In genomic region chr1:152013664-152014237, GRCh38 we compare ENCODE assay signal across 8 cellular contexts. TPM values are rescaled to one million over a fixed set of nuclear protein-coding genes. Genes with fewer than 3 reads are reported as not detected.
DNase-seq lines count a peak whose midpoint lies in the region; ATAC-seq and TF ChIP-seq lines count a peak whose summit lies in the region.

No MANE protein-coding gene starts in this region.

- peak; percentile 86 for ATAC-seq in SK-N-SH treated with all-trans-retinoic acid at 6 μM for 48 hours
- no peak for ATAC-seq in GM21528 (IDR thresholded peaks at IDR 0.05; ENCODE audit: low FRiP score, unreplicated experiment)

- H3K27ac ChIP-seq in GM23248, result no peak overlapping the region

- H3K36me3 ChIP-seq in BJ (ENCODE audit: control insufficient read depth, insufficient read depth, low read length) (no peaks in the 10 kb centered on the region), GM23248 (ENCODE audit: low read depth) (no peaks in the 10 kb centered on the region)

- H3K4me3 ChIP-seq in BJ (ENCODE audit: low read depth, low read length), result no peak overlapping the region
- H3K4me3 ChIP-seq in GM23248, result no peak overlapping the region
- H3K4me3 ChIP-seq in epithelial cell of esophagus (ENCODE audit: low read length), result no peak overlapping the region
- no peak overlapping the region for H3K4me3 ChIP-seq in retinal pigment epithelial cell (ENCODE audit: low read length)

- POLR2A ChIA-PET in BJ (lab: Charles Lee), result no interaction called here

- no peaks in the 10 kb centered on the region for H3K79me2 ChIP-seq in GM23248 (ENCODE audit: insufficient read depth)

- no peaks in the 10 kb centered on the region for H3F3A ChIP-seq in GM23248 (ENCODE audit: insufficient read depth)

- WGBS in GM23248 (ENCODE audit: low coverage in 1 of 2, low lambda C conversion rate in 2 of 2, missing lambda C conversion rate in 2 of 2), 2 experiments, result 31 to 32% methylated on average over 3 of the region's 3 CpGs

- DNase-seq in BJ (ENCODE audit: low read depth) (no peak), GM23248 (peak; percentile 78), epithelial cell of esophagus (ENCODE audit: low read depth) (peak; percentile 73), retinal pigment epithelial cell (ENCODE audit: low read depth) (no peak), retina (no peak), cortex of kidney (lab: John Stamatoyannopoulos, UW) (no peak)

- no peaks in the 10 kb centered on the region for H3K4me1 ChIP-seq in GM23248 (ENCODE audit: insufficient read depth)

- CTCF ChIA-PET in BJ (lab: Yijun Ruan, JAX), result interaction anchor here (0.7 to 7.2 kb wide), 13 partner anchors 9 to 126 kb away, joined by 3 to 66 read pairs (median 6); no protein-coding TSS in a partner anchor

- H4K20me1 ChIP-seq in GM23248 (ENCODE audit: insufficient read depth), result no peaks in the 10 kb centered on the region

- no peaks in the 10 kb centered on the region for H3K9me3 ChIP-seq in GM23248 (ENCODE audit: low read depth)

- H3K4me2 ChIP-seq in GM23248 (ENCODE audit: unreplicated experiment), result no peak overlapping the region

- no peak overlapping the region for H2AFZ ChIP-seq in GM23248

- H3K9me2 ChIP-seq in GM23248 (ENCODE audit: insufficient read depth), result no peaks in the 10 kb centered on the region

- in situ Hi-C loops in GM23248 (cut with MboI), result no loop called here

- TF ChIP-seq CTCF in BJ (IDR thresholded peaks at IDR 0.05; ENCODE audit: insufficient read depth, low read depth, low read length), result peak; percentile 82
- TF ChIP-seq CTCF in epithelial cell of esophagus (IDR thresholded peaks at IDR 0.05; ENCODE audit: insufficient read depth, low read depth, low read length, missing control alignments), result peak; percentile 87
- peak; percentile 86 for TF ChIP-seq CTCF in retinal pigment epithelial cell (conservative IDR thresholded peaks at IDR 0.05; ENCODE audit: low read depth, low read length)

- H3K9ac ChIP-seq in GM23248, result no peak overlapping the region

- H3K27me3 ChIP-seq in BJ (ENCODE audit: control insufficient read depth, insufficient read depth, low read length) (peaks cover 12% of the 10 kb centered on the region), GM23248 (replicated peaks; ENCODE audit: insufficient read depth) (peaks cover 9% of the 10 kb centered on the region; the same call in 1 of the 2 replicates)

TF ChIP-seq in SK-N-SH treated with all-trans-retinoic acid at 6 μM for 48 hours, 23 proteins besides CTCF, POLR2A, EP300 and RAD21:
- TF ChIP-seq GLIS3 (CRISPR knock-in tag; IDR thresholded peaks at IDR 0.05), result no peak
- no peak for TF ChIP-seq BACH2 (CRISPR knock-in tag; IDR thresholded peaks at IDR 0.05; ENCODE audit: borderline replicate concordance)
- TF ChIP-seq ZNF8 (CRISPR knock-in tag; IDR thresholded peaks at IDR 0.05), result no peak
- TF ChIP-seq PPARA (CRISPR knock-in tag; IDR thresholded peaks at IDR 0.05; ENCODE audit: borderline replicate concordance), result no peak
- TF ChIP-seq CREB5 (CRISPR knock-in tag; IDR thresholded peaks at IDR 0.05; ENCODE audit: low read depth), result no peak
- no peak for TF ChIP-seq RARB (CRISPR knock-in tag; IDR thresholded peaks at IDR 0.05)
- TF ChIP-seq ZFP3 (CRISPR knock-in tag; IDR thresholded peaks at IDR 0.05), result no peak
- no peak for TF ChIP-seq ZFP30 (CRISPR knock-in tag; IDR thresholded peaks at IDR 0.05)
- no peak for TF ChIP-seq CSDC2 (CRISPR knock-in tag; IDR thresholded peaks at IDR 0.05)
- no peak for TF ChIP-seq ZC3H10 (CRISPR knock-in tag; IDR thresholded peaks at IDR 0.05)

RNA-seq across cellular contexts. Expression of gene S100A10, which starts 20.1 kb away (rescaled TPM):
- polyA plus RNA-seq in BJ (2011; rRNA removed) (40.3 and 88.4 TPM in 2 replicates), GM23248 (2016; fragmentation: Nextera tagmentation; extraction: Ambion mirVana) (1,024 and 1,043 TPM in 2 replicates)
- polyA minus RNA-seq in BJ (2011; rRNA and poly(A)+ RNA removed), result 44.3 and 50.4 TPM in 2 replicates
- 60.5 and 60.7 TPM in 2 replicates for total RNA-seq in GM23248 (2014; rRNA removed; shearing (Covaris generic))

RNA-seq across cellular contexts. Expression of gene S100A11, which starts 23.1 kb away (rescaled TPM):
- polyA plus RNA-seq in BJ (2011; rRNA removed), result 1,269 and 1,278 TPM in 2 replicates
- polyA minus RNA-seq in BJ (2011; rRNA and poly(A)+ RNA removed), result 615 and 739 TPM in 2 replicates
- 460 and 612 TPM in 2 replicates for total RNA-seq in GM23248 (2014; rRNA removed; shearing (Covaris generic))
- polyA plus RNA-seq in GM23248 (2016; fragmentation: Nextera tagmentation; extraction: Ambion mirVana), result 4,050 and 4,052 TPM in 2 replicates

Comparison
In these comparisons a context has a peak if more than half of its experiments do, and no peak if none do; other contexts are left out.
1. DNase-seq: peak in GM23248 (single experiment) and epithelial cell of esophagus (single experiment); none in BJ (single experiment), retinal pigment epithelial cell (single experiment), retina (single experiment) and cortex of kidney (single experiment).
2. RNA of gene S100A10, which starts 20.1 kb away (polyA plus RNA-seq): 1,024 to 1,043 TPM in GM23248; 40.3 to 88.4 TPM in BJ; every median in the first group is over 10 times any median in the second.
3. Peak in every context shown above with its lines, with median percentiles within 50 percentile points of each other: CTCF ChIP-seq.